Comparison of ENCODE assay signal across 8 cellular contexts in the genomic region with DNA sequence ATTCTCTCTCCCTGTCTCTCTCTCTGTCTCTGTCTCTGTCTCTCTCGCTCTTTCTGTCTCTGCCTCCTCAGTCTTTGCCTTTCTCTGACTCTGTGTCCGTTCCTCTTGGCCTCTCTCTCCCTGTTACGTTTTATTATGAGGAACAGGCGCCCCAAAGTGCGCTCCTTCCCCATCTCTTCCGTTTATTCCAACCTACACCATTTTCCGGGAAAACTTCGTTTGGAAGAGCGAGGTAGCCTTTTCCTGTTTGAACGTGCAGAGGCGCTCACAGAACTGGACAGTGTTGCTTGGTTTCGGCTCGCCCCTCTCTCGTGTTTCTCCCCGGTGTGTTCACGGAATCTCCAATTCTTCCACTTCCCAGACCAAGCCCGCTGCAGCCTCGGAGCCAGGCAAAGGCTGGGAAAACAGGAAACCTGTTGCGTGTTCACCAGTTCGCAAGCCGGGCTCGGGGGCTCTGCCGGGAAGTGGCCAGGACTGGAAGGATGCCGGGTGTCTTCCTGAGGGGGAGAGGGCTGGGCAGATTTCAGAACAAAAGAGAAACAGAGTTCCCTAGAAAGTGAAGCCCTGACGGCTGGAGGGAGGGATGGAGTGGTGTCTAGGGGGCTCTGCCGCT. TPM values are rescaled to one million over a fixed set of nuclear protein-coding genes. Genes with fewer than 3 reads are reported as not detected.
DNase-seq lines count a peak whose midpoint lies in the region; ATAC-seq, FAIRE-seq and TF ChIP-seq lines count a peak whose summit lies in the region.

No MANE protein-coding gene starts in this region.

- H3K4me1 Mint-ChIP-seq in chondrocyte (ENCODE audit: low read depth), result peaks cover 10% of the 10 kb centered on the region

- H3K4me3 Mint-ChIP-seq in chondrocyte (ENCODE audit: unreplicated experiment), result peak overlapping the region; percentile 86

- TF ChIP-seq CTCF in chondrocyte (IDR thresholded peaks at IDR 0.05), result no peak
- TF ChIP-seq CTCF in right lobe of liver (IDR thresholded peaks at IDR 0.05), result no peak
- TF ChIP-seq CTCF in thoracic aorta (IDR thresholded peaks at IDR 0.05), result no peak
- TF ChIP-seq CTCF in D721Med (IDR thresholded peaks at IDR 0.05; ENCODE audit: insufficient read depth, missing control alignments), result no peak

- no peaks in the 10 kb centered on the region for H3K9me3 Mint-ChIP-seq in chondrocyte (ENCODE audit: low read depth)

- H3K4me3 ChIP-seq in right lobe of liver (peak overlapping the region; percentile 56 to 71 (median 57)), thoracic aorta (peak overlapping the region; percentile 77)

- peaks cover 20% of the 10 kb centered on the region for H3K27me3 Mint-ChIP-seq in chondrocyte (ENCODE audit: low read depth)

- intact Hi-C loops in right lobe of liver (cut with DNase I), result no loop called here

- no peaks in the 10 kb centered on the region for H3K36me3 ChIP-seq in right lobe of liver
- H3K36me3 ChIP-seq in thoracic aorta, result no peaks in the 10 kb centered on the region

- FAIRE-seq in D721Med (lab: Jason Lieb, UNC), result no peak

- peaks cover 3% of the 10 kb centered on the region for H3K36me3 Mint-ChIP-seq in chondrocyte (ENCODE audit: low read depth)

- no peaks in the 10 kb centered on the region for H3K9me3 ChIP-seq in right lobe of liver
- H3K9me3 ChIP-seq in thoracic aorta, result no peaks in the 10 kb centered on the region

- DNase-seq in ELF-1 (ENCODE audit: low read depth, low spot score) (peak; percentile 27), NCI-H1417 treated with DMSO at 0.1 percent for 48 hours (lab: John Stamatoyannopoulos, UW) (peak; percentile 31), chondrocyte (ENCODE audit: low spot score) (no peak), right lobe of liver (peak in 2 of 3 donors; percentile 58 to 60), thoracic aorta (ENCODE audit: low spot score) (no peak), GF-D8 (lab: John Stamatoyannopoulos, UW) (no peak), D721Med (ENCODE audit: insufficient read length, low spot score) (no peak)

- no peak for TF ChIP-seq POLR2A in right lobe of liver (IDR thresholded peaks at IDR 0.05)

- H3K27ac ChIP-seq in right lobe of liver (peak overlapping the region; percentile 41 to 79 (median 47)), thoracic aorta (peak overlapping the region; percentile 4 to 65)

- peaks cover 0 to 10% (median 3%) of the 10 kb centered on the region in 4 donors for H3K4me1 ChIP-seq in right lobe of liver
- peaks cover 4 to 12% of the 10 kb centered on the region in 2 donors for H3K4me1 ChIP-seq in thoracic aorta (ENCODE audit: control insufficient read depth in 1 of 2, low read depth in 2 of 2)

- 6% methylated on average over 26 of the region's 26 CpGs for WGBS in right lobe of liver (ENCODE audit: insufficient coverage, low coverage, low lambda C conversion rate, missing lambda C conversion rate)

- H3K27ac Mint-ChIP-seq in chondrocyte (ENCODE audit: unreplicated experiment), result peak overlapping the region; percentile 42

- ATAC-seq in right lobe of liver, result peak; percentile 8 to 32 (median 20)
- ATAC-seq in thoracic aorta (ENCODE audit: insufficient number of reproducible peaks, low FRiP score, low read depth), result peak; percentile 8
- ATAC-seq in HG02610 (IDR thresholded peaks at IDR 0.05; ENCODE audit: unreplicated experiment), result no peak

- H3K27me3 ChIP-seq in right lobe of liver, result no peaks in the 10 kb centered on the region
- no peaks in the 10 kb centered on the region for H3K27me3 ChIP-seq in thoracic aorta (replicated peaks; ENCODE audit: insufficient read depth)

RNA-seq across cellular contexts. Expression of a gene that starts 0.6 kb away (rescaled TPM):
- total RNA-seq in chondrocyte (2.6 to 7.1 TPM (median 5.2 TPM) in 3 replicates), right lobe of liver (10 to 100 TPM in 1 of 6 experiments, 1 to 10 TPM in 5; 2.5 to 10.4 (median 6.2) TPM), thoracic aorta (10 to 100 TPM; 11.2 to 14.9 TPM)

Comparison
In these comparisons a context has a peak if more than half of its experiments do, and no peak if none do; other contexts are left out.
1. DNase-seq: peak in ELF-1 (single experiment), NCI-H1417 treated with DMSO at 0.1 percent for 48 hours (single experiment) and right lobe of liver (2 of 3); none in chondrocyte (single experiment), thoracic aorta (single experiment), GF-D8 (single experiment) and D721Med (single experiment).